17 cellular contexts compared by ENCODE assay signal in genomic region chr3:52395503-52395865, GRCh38. TPM values are rescaled to one million over a fixed set of nuclear protein-coding genes. Genes with fewer than 3 reads are reported as not detected.
"Had no signal": no experiment of that assay in that cellular context is flagged by ENCODE, and none has a peak within 500 bp of the region (broad histone marks: within the 10 kb centered on the region; RNA-seq: fewer than 3 reads in every experiment).

No MANE protein-coding gene starts in this region.

- ATAC-seq: gastroesophageal sphincter; natural killer cell treated with Interleukin-12 subunit alpha and Interleukin-12 subunit beta and Interleukin-15 and Interleukin-18, amount 100 ng/mL, for 72 hours had no signal

- H3K9me3 ChIP-seq: esophagus muscularis mucosa, gastroesophageal sphincter, tibial nerve, uterus had no signal

- H3K9me3 Mint-ChIP-seq: dendritic cell treated with granulocyte-macrophage colony-stimulating factor and Interleukin-4, amounts not matched to agents 40 ng/mL and 50 ng/mL, for 4 days; immature natural killer cell; natural killer cell treated with Interleukin-12 subunit alpha and Interleukin-12 subunit beta and Interleukin-15 and Interleukin-18, amount 100 ng/mL, for 72 hours; stimulated activated naive CD8-positive, alpha-beta T cell treated with anti-CD3 and anti-CD28 coated beads, Interleukin-15, Interleukin-2, amounts not matched to agents 100 ng/mL and 50 ng/mL, for 24 hours; T-helper 2 cell treated with Interferon-gamma antibody and Interleukin-4, amounts not matched to agents 5 μg/mL and 100 μg/mL, for 36 hours had no signal

- H3K27me3 ChIP-seq: esophagus muscularis mucosa, gastroesophageal sphincter, tibial nerve, uterus had no signal

- H3K36me3 Mint-ChIP-seq: natural killer cell treated with Interleukin-12 subunit alpha and Interleukin-12 subunit beta and Interleukin-15 and Interleukin-18, amount 100 ng/mL, for 72 hours had no signal

- H3K4me3 ChIP-seq: esophagus muscularis mucosa, gastroesophageal sphincter, lung, tibial nerve, uterus had no signal

- H3K4me1 ChIP-seq: esophagus muscularis mucosa, gastroesophageal sphincter, tibial nerve, uterus had no signal

- H3K36me3 ChIP-seq: uterus had no signal

- DNase-seq: activated CD4-positive, alpha-beta T cell treated with anti-CD3 and anti-CD28 coated beads, Interleukin-2, amount 50 U/mL, for 4 hours; effector memory CD4-positive, alpha-beta T cell; immature natural killer cell; retina; uterus had no signal

- H3K27me3 Mint-ChIP-seq: activated naive CD8-positive, alpha-beta T cell; dendritic cell treated with granulocyte-macrophage colony-stimulating factor and Interleukin-4, amounts not matched to agents 40 ng/mL and 50 ng/mL, for 4 days; natural killer cell treated with Interleukin-12 subunit alpha and Interleukin-12 subunit beta and Interleukin-15 and Interleukin-18, amount 100 ng/mL, for 72 hours; stimulated activated naive CD8-positive, alpha-beta T cell treated with anti-CD3 and anti-CD28 coated beads, Interleukin-15, Interleukin-2, amounts not matched to agents 100 ng/mL and 50 ng/mL, for 24 hours had no signal

- H3K27ac ChIP-seq: esophagus muscularis mucosa, gastroesophageal sphincter, tibial nerve, uterus had no signal

- H3K4me3 Mint-ChIP-seq: activated naive CD8-positive, alpha-beta T cell; dendritic cell treated with granulocyte-macrophage colony-stimulating factor and Interleukin-4, amounts not matched to agents 40 ng/mL and 50 ng/mL, for 4 days; immature natural killer cell; natural killer cell treated with Interleukin-12 subunit alpha and Interleukin-12 subunit beta and Interleukin-15 and Interleukin-18, amount 100 ng/mL, for 72 hours; stimulated activated naive CD8-positive, alpha-beta T cell treated with anti-CD3 and anti-CD28 coated beads, Interleukin-15, Interleukin-2, amounts not matched to agents 100 ng/mL and 50 ng/mL, for 24 hours; T-helper 2 cell treated with Interferon-gamma antibody and Interleukin-4, amounts not matched to agents 5 μg/mL and 100 μg/mL, for 36 hours had no signal

- FAIRE-seq: bronchial epithelial cell, endothelial cell of umbilical vein, TTC549 had no signal

- H3K27ac Mint-ChIP-seq: activated naive CD8-positive, alpha-beta T cell; dendritic cell treated with granulocyte-macrophage colony-stimulating factor and Interleukin-4, amounts not matched to agents 40 ng/mL and 50 ng/mL, for 4 days; immature natural killer cell; natural killer cell treated with Interleukin-12 subunit alpha and Interleukin-12 subunit beta and Interleukin-15 and Interleukin-18, amount 100 ng/mL, for 72 hours; stimulated activated naive CD8-positive, alpha-beta T cell treated with anti-CD3 and anti-CD28 coated beads, Interleukin-15, Interleukin-2, amounts not matched to agents 100 ng/mL and 50 ng/mL, for 24 hours; T-helper 2 cell treated with Interferon-gamma antibody and Interleukin-4, amounts not matched to agents 5 μg/mL and 100 μg/mL, for 36 hours had no signal

RNA-seq across cellular contexts. Expression of gene SEMA3G, which starts 49.4 kb away (rescaled TPM):
- polyA plus RNA-seq: immature natural killer cell had no signal

RNA-seq across cellular contexts. Expression of gene TNNC1, which starts 58.4 kb away (rescaled TPM):
- total RNA-seq: endothelial cell of umbilical vein; natural killer cell treated with Interleukin-12 subunit alpha and Interleukin-12 subunit beta and Interleukin-15 and Interleukin-18, amount 100 ng/mL, for 72 hours had no signal
- polyA plus RNA-seq: immature natural killer cell had no signal
